ENCODE assay signal across 8 cellular contexts in genomic region chr1:154998818-154999650, GRCh38. TPM values are rescaled to one million over a fixed set of nuclear protein-coding genes. Genes with fewer than 3 reads are reported as not detected.
DNase-seq lines count a peak whose midpoint lies in the region; ATAC-seq, FAIRE-seq and TF ChIP-seq lines count a peak whose summit lies in the region.

No MANE protein-coding gene starts in this region.

- H2BK5ac ChIP-seq in mesendoderm (ENCODE audit: low read length), result no peak overlapping the region

- H3K36me3 ChIP-seq in ectodermal cell (ENCODE audit: control insufficient read depth, insufficient read depth, low read length) (no peaks in the 10 kb centered on the region), mesendoderm (ENCODE audit: control insufficient read depth, insufficient read depth, low read length) (no peaks in the 10 kb centered on the region)

- no peak overlapping the region for H2BK15ac ChIP-seq in mesendoderm (replicated peaks; ENCODE audit: low read depth)

- POLR2A ChIA-PET in activated CD4-positive, alpha-beta memory T cell treated with anti-CD3 and anti-CD28 coated beads for 36 hours (lab: Charles Lee), result interaction anchor here (0.8 to 4.2 kb wide), 10 partner anchors 9 to 329 kb away, joined by 3 to 35 read pairs (median 11); partner anchors contain the start of genes CKS1B, FLAD1, PBXIP1 and PYGO2

- no peaks in the 10 kb centered on the region for H3K9me3 Mint-ChIP-seq in activated CD4-positive, alpha-beta memory T cell treated with anti-CD3 and anti-CD28 coated beads for 36 hours
- no peaks in the 10 kb centered on the region for H3K9me3 Mint-ChIP-seq in stimulated activated effector memory CD8-positive, alpha-beta T cell treated with anti-CD3 and anti-CD28 coated beads, Interleukin-12 subunit alpha, Interleukin-12 subunit beta, amount 100 ng/mL, for 72 hours

- H3K23ac ChIP-seq in mesendoderm (ENCODE audit: low read length), result no peak overlapping the region

- H3K4ac ChIP-seq in mesendoderm (ENCODE audit: low read depth, low read length), result peak overlapping the region; percentile 71

- peak; percentile 98 for TF ChIP-seq CTCF in 22Rv1 (IDR thresholded peaks at IDR 0.05)

- DNase-seq in GM12891 (ENCODE audit: insufficient read length, low spot score) (peak; percentile 76), NCI-H345 treated with DMSO at 0.1 percent for 48 hours (lab: John Stamatoyannopoulos, UW; ENCODE audit: unreplicated experiment) (peak; percentile 84), mesendoderm (peak; percentile 95)
- peak; percentile 87 for DNase-seq in activated CD4-positive, alpha-beta memory T cell treated with anti-CD3 and anti-CD28 coated beads for 36 hours
- DNase-seq in stimulated activated effector memory CD8-positive, alpha-beta T cell treated with anti-CD3 and anti-CD28 coated beads, Interleukin-12 subunit alpha, Interleukin-12 subunit beta, amount 100 ng/mL, for 72 hours (ENCODE audit: low spot score in 2 of 2), result peak; percentile 56 to 86

- peak overlapping the region; percentile 55 for H3K4me3 ChIP-seq in ectodermal cell (ENCODE audit: insufficient read depth, low read depth, low read length)
- no peak overlapping the region for H3K4me3 ChIP-seq in mesendoderm (ENCODE audit: low read length)

- H3K27me3 ChIP-seq in ectodermal cell (ENCODE audit: control insufficient read depth, insufficient read depth, low read length, poor library complexity, severe bottlenecking) (no peaks in the 10 kb centered on the region), mesendoderm (ENCODE audit: insufficient read depth, low read length, poor library complexity) (no peaks in the 10 kb centered on the region)

- peak; percentile 73 for TF ChIP-seq POLR2A in GM12891 (IDR thresholded peaks at IDR 0.05; ENCODE audit: low read depth, low read length)

- no peak overlapping the region for H2AK5ac ChIP-seq in mesendoderm (ENCODE audit: low read length)

- CTCF ChIA-PET in activated CD4-positive, alpha-beta memory T cell treated with anti-CD3 and anti-CD28 coated beads for 36 hours (lab: Charles Lee), result interaction anchor here (0.6 to 9.4 kb wide), 23 partner anchors 9 to 439 kb away, joined by 3 to 144 read pairs (median 9); partner anchors contain the start of genes CKS1B, FLAD1, KRTCAP2 and PBXIP1

- H3K27ac Mint-ChIP-seq in activated CD4-positive, alpha-beta memory T cell treated with anti-CD3 and anti-CD28 coated beads for 36 hours, result peak overlapping the region; percentile 95
- peak overlapping the region; percentile 91 for H3K27ac Mint-ChIP-seq in stimulated activated effector memory CD8-positive, alpha-beta T cell treated with anti-CD3 and anti-CD28 coated beads, Interleukin-12 subunit alpha, Interleukin-12 subunit beta, amount 100 ng/mL, for 72 hours

- H3K4me1 ChIP-seq in ectodermal cell (ENCODE audit: control insufficient read depth, insufficient read depth, low read length) (peaks cover under 1% of the 10 kb centered on the region), mesendoderm (ENCODE audit: control insufficient read depth, low read depth, low read length) (no peaks in the 10 kb centered on the region)

- H3K9me3 ChIP-seq in ectodermal cell (ENCODE audit: control insufficient read depth, low read length), result no peaks in the 10 kb centered on the region

- H3K56ac ChIP-seq in mesendoderm (ENCODE audit: low read length), result peak overlapping the region; percentile 77

- peaks cover 25% of the 10 kb centered on the region for H3K4me1 Mint-ChIP-seq in activated CD4-positive, alpha-beta memory T cell treated with anti-CD3 and anti-CD28 coated beads for 36 hours (ENCODE audit: low read depth)
- peaks cover 39% of the 10 kb centered on the region for H3K4me1 Mint-ChIP-seq in stimulated activated effector memory CD8-positive, alpha-beta T cell treated with anti-CD3 and anti-CD28 coated beads, Interleukin-12 subunit alpha, Interleukin-12 subunit beta, amount 100 ng/mL, for 72 hours

- H3K18ac ChIP-seq in mesendoderm (ENCODE audit: low read length), result peak overlapping the region; percentile 95

- H3K79me1 ChIP-seq in mesendoderm (ENCODE audit: low read length), result no peaks in the 10 kb centered on the region

- peak; percentile 17 for ATAC-seq in stimulated activated effector memory CD8-positive, alpha-beta T cell treated with anti-CD3 and anti-CD28 coated beads, Interleukin-12 subunit alpha, Interleukin-12 subunit beta, amount 100 ng/mL, for 72 hours
- no peak for ATAC-seq in GM18502 (IDR thresholded peaks at IDR 0.05; ENCODE audit: poor library complexity, unreplicated experiment)

- H4K5ac ChIP-seq in mesendoderm (ENCODE audit: low read length), result no peak overlapping the region

- peak overlapping the region; percentile 39 for H3K4me2 ChIP-seq in mesendoderm (ENCODE audit: low read length)

- intact Hi-C loops in activated CD4-positive, alpha-beta memory T cell treated with anti-CD3 and anti-CD28 coated beads for 36 hours (cut with micrococcal nuclease), result no loop called here

- H4K8ac ChIP-seq in mesendoderm (ENCODE audit: low read depth, low read length), result no peak overlapping the region

- H3K4me3 Mint-ChIP-seq in activated CD4-positive, alpha-beta memory T cell treated with anti-CD3 and anti-CD28 coated beads for 36 hours, result peak overlapping the region; percentile 94
- H3K4me3 Mint-ChIP-seq in stimulated activated effector memory CD8-positive, alpha-beta T cell treated with anti-CD3 and anti-CD28 coated beads, Interleukin-12 subunit alpha, Interleukin-12 subunit beta, amount 100 ng/mL, for 72 hours, result peak overlapping the region; percentile 93

- H2BK120ac ChIP-seq in mesendoderm (ENCODE audit: low read depth, low read length), result peak overlapping the region; percentile 68

- no peaks in the 10 kb centered on the region for H3K27me3 Mint-ChIP-seq in activated CD4-positive, alpha-beta memory T cell treated with anti-CD3 and anti-CD28 coated beads for 36 hours

- H3K79me2 ChIP-seq in mesendoderm (ENCODE audit: control insufficient read depth, insufficient read depth, low read length), result peaks cover 5% of the 10 kb centered on the region

- peaks cover 8% of the 10 kb centered on the region for H3K36me3 Mint-ChIP-seq in activated CD4-positive, alpha-beta memory T cell treated with anti-CD3 and anti-CD28 coated beads for 36 hours
- peaks cover 17% of the 10 kb centered on the region for H3K36me3 Mint-ChIP-seq in stimulated activated effector memory CD8-positive, alpha-beta T cell treated with anti-CD3 and anti-CD28 coated beads, Interleukin-12 subunit alpha, Interleukin-12 subunit beta, amount 100 ng/mL, for 72 hours

- peak; percentile 84 for FAIRE-seq in GM12891 (lab: Jason Lieb, UNC)

- H3K9ac ChIP-seq in mesendoderm (ENCODE audit: low read length), result peak overlapping the region; percentile 41

- H3K27ac ChIP-seq in 22Rv1, result peak overlapping the region; percentile 98
- no peak overlapping the region for H3K27ac ChIP-seq in ectodermal cell (ENCODE audit: insufficient read depth, low read depth, low read length, poor library complexity, severe bottlenecking)
- peak overlapping the region; percentile 35 for H3K27ac ChIP-seq in mesendoderm (ENCODE audit: low read depth, low read length)

- WGBS in ectodermal cell, 2 experiments, result 17% methylated on average over 50 of the region's 50 CpGs
- no CpG with 5 or more reads among the region's 50 CpGs for WGBS in mesendoderm (ENCODE audit: extremely low coverage, insufficient coverage, low lambda C conversion rate)

TF ChIP-seq in GM12891, 5 proteins besides CTCF, POLR2A, EP300 and RAD21 (continues in another document):
- TF ChIP-seq SPI1 (IDR thresholded peaks at IDR 0.05; ENCODE audit: low read depth, low read length), result 0 out of 2 replicates have a peak, but pooled peaks have one; percentile 21
- peak; percentile 51; the same call in 1 of the 2 replicates for TF ChIP-seq TAF1 (IDR thresholded peaks at IDR 0.05; ENCODE audit: low read depth, low read length)
- TF ChIP-seq PAX5 (IDR thresholded peaks at IDR 0.05; ENCODE audit: insufficient read depth, low read length, severe bottlenecking), result no peak
- TF ChIP-seq POU2F2 (IDR thresholded peaks at IDR 0.05; ENCODE audit: low read depth, low read length), result no peak; the same call in none of the 2 replicates

RNA-seq across cellular contexts. Expression of gene ZBTB7B, which starts 3.6 kb away (rescaled TPM):
- polyA plus RNA-seq in GM12891 (2012; ENCODE audit: low read depth, missing spikeins), result 22.6 TPM
- total RNA-seq in activated CD4-positive, alpha-beta memory T cell treated with anti-CD3 and anti-CD28 coated beads for 36 hours, result 100 to 1,000 TPM; 124 to 125 TPM
- polyA plus RNA-seq in ectodermal cell (2013, experiment 1 of 4), result 11.4 TPM
- 14.4 TPM for polyA plus RNA-seq in ectodermal cell (2013, experiment 2 of 4)
- 8.2 TPM for polyA plus RNA-seq in ectodermal cell (2013, experiment 3 of 4)
- 11.1 TPM for polyA plus RNA-seq in ectodermal cell (2013, experiment 4 of 4)
- 7.4 TPM for polyA plus RNA-seq in mesendoderm (2013, experiment 1 of 2)
- 6.9 TPM for polyA plus RNA-seq in mesendoderm (2013, experiment 2 of 2)

RNA-seq across cellular contexts. Expression of gene LENEP, which starts 5.6 kb away (rescaled TPM):
- polyA plus RNA-seq in GM12891 (2012; ENCODE audit: low read depth, missing spikeins), result 0.27 TPM
- total RNA-seq in activated CD4-positive, alpha-beta memory T cell treated with anti-CD3 and anti-CD28 coated beads for 36 hours, result under 1 TPM; 0.36 to 0.56 TPM
- polyA plus RNA-seq in ectodermal cell (2013, experiment 1 of 4), result not detected
- polyA plus RNA-seq in ectodermal cell (2013, experiment 2 of 4), result not detected
- polyA plus RNA-seq in ectodermal cell (2013, experiment 3 of 4), result 0.59 TPM
- polyA plus RNA-seq in ectodermal cell (2013, experiment 4 of 4), result 0.49 TPM
- 0.28 TPM for polyA plus RNA-seq in mesendoderm (2013, experiment 1 of 2)
- polyA plus RNA-seq in mesendoderm (2013, experiment 2 of 2), result 0.11 TPM

RNA-seq across cellular contexts. Expression of gene FLAD1, which starts 15.9 kb away (rescaled TPM):
- polyA plus RNA-seq in GM12891 (2012; ENCODE audit: low read depth, missing spikeins), result 34.2 TPM
- total RNA-seq in activated CD4-positive, alpha-beta memory T cell treated with anti-CD3 and anti-CD28 coated beads for 36 hours, result 10 to 100 TPM; 45.4 to 49.4 TPM
- polyA plus RNA-seq in ectodermal cell (2013, experiment 1 of 4), result 59.1 TPM
- 69.3 TPM for polyA plus RNA-seq in ectodermal cell (2013, experiment 2 of 4)
- polyA plus RNA-seq in ectodermal cell (2013, experiment 3 of 4), result 50.1 TPM
- polyA plus RNA-seq in ectodermal cell (2013, experiment 4 of 4), result 56.7 TPM
- polyA plus RNA-seq in mesendoderm (2013, experiment 1 of 2), result 74.3 TPM
- 74.9 TPM for polyA plus RNA-seq in mesendoderm (2013, experiment 2 of 2)

RNA-seq across cellular contexts. Expression of gene CKS1B, which starts 24.6 kb away (rescaled TPM):
- polyA plus RNA-seq in GM12891 (2012; ENCODE audit: low read depth, missing spikeins), result 175 TPM
- 100 to 1,000 TPM; 197 to 205 TPM for total RNA-seq in activated CD4-positive, alpha-beta memory T cell treated with anti-CD3 and anti-CD28 coated beads for 36 hours
- polyA plus RNA-seq in ectodermal cell (2013, experiment 1 of 4), result 267 TPM
- polyA plus RNA-seq in ectodermal cell (2013, experiment 2 of 4), result 261 TPM
- polyA plus RNA-seq in ectodermal cell (2013, experiment 3 of 4), result 286 TPM
- 304 TPM for polyA plus RNA-seq in ectodermal cell (2013, experiment 4 of 4)
- 618 TPM for polyA plus RNA-seq in mesendoderm (2013, experiment 1 of 2)
- 617 TPM for polyA plus RNA-seq in mesendoderm (2013, experiment 2 of 2)

RNA-seq across cellular contexts. Expression of gene SHC1, which starts 28.5 kb away (rescaled TPM):
- polyA plus RNA-seq in GM12891 (2012; ENCODE audit: low read depth, missing spikeins), result 16.1 TPM
- 10 to 100 TPM; 43.4 to 46.5 TPM for total RNA-seq in activated CD4-positive, alpha-beta memory T cell treated with anti-CD3 and anti-CD28 coated beads for 36 hours
- 185 TPM for polyA plus RNA-seq in ectodermal cell (2013, experiment 1 of 4)
- polyA plus RNA-seq in ectodermal cell (2013, experiment 2 of 4), result 176 TPM
- polyA plus RNA-seq in ectodermal cell (2013, experiment 3 of 4), result 110 TPM
- 131 TPM for polyA plus RNA-seq in ectodermal cell (2013, experiment 4 of 4)
- polyA plus RNA-seq in mesendoderm (2013, experiment 1 of 2), result 191 TPM
- 190 TPM for polyA plus RNA-seq in mesendoderm (2013, experiment 2 of 2)
